In genomic region chr22:39490135-39490798, GRCh38 we compare ENCODE assay signal across 8 cellular contexts. TPM values are rescaled to one million over a fixed set of nuclear protein-coding genes. Genes with fewer than 3 reads are reported as not detected.
A peak's percentile ranks its signal among the peaks of the same experiment; 100 is the strongest.
DNase-seq lines count a peak whose midpoint lies in the region; ATAC-seq and TF ChIP-seq lines count a peak whose summit lies in the region.

No MANE protein-coding gene starts in this region.

- peak; percentile 43; the same call in 1 of the 2 replicates for TF ChIP-seq POLR2A in Raji (IDR thresholded peaks at IDR 0.05; ENCODE audit: insufficient read depth, low read depth, low read length)
- TF ChIP-seq POLR2A in transverse colon (IDR thresholded peaks at IDR 0.05), result no peak

- H3K9ac ChIP-seq in Karpas-422 (ENCODE audit: low read length), result peak overlapping the region; percentile 7; the same call in 1 of the 2 replicates

- H3K27ac Mint-ChIP-seq in activated T-helper 1 cell treated with anti-CD3 and anti-CD28 coated beads, Interleukin-12 subunit alpha, Interleukin-12 subunit beta, Interleukin-2, Interleukin-4 antibody, amounts not matched to agents 30 ng/mL and 10 ng/mL and 1 ng/mL, durations not matched to agents 14 hours and 24 hours and 36 hours, result peak overlapping the region; percentile 76

- TF ChIP-seq CTCF in AG10803 (conservative IDR thresholded peaks at IDR 0.05; ENCODE audit: low read length), result no peak
- no peak for TF ChIP-seq CTCF in fibroblast of villous mesenchyme (IDR thresholded peaks at IDR 0.05; ENCODE audit: insufficient read depth, low read depth, low read length)
- TF ChIP-seq CTCF in osteoblast (IDR thresholded peaks at IDR 0.05; ENCODE audit: extremely low read depth, low read depth, low read length), result no peak
- no peak for TF ChIP-seq CTCF in transverse colon (IDR thresholded peaks at IDR 0.05)

- no peak overlapping the region for H2AFZ ChIP-seq in Karpas-422 (ENCODE audit: low read length)
- H2AFZ ChIP-seq in osteoblast (ENCODE audit: low read length), result peak overlapping the region; percentile 15

- H3K27ac ChIP-seq in Karpas-422 (ENCODE audit: low read length), result peak overlapping the region; percentile 58; the same call in 1 of the 2 replicates
- no peak overlapping the region for H3K27ac ChIP-seq in osteoblast (ENCODE audit: low read depth, low read length)
- no peak overlapping the region for H3K27ac ChIP-seq in transverse colon

- ATAC-seq in GM19395 (IDR thresholded peaks at IDR 0.05; ENCODE audit: unreplicated experiment), result peak; percentile 56

- H3K36me3 Mint-ChIP-seq in activated T-helper 1 cell treated with anti-CD3 and anti-CD28 coated beads, Interleukin-12 subunit alpha, Interleukin-12 subunit beta, Interleukin-2, Interleukin-4 antibody, amounts not matched to agents 30 ng/mL and 10 ng/mL and 1 ng/mL, durations not matched to agents 14 hours and 24 hours and 36 hours (ENCODE audit: low read depth), result no peaks in the 10 kb centered on the region

- H3K4me3 Mint-ChIP-seq in activated T-helper 1 cell treated with anti-CD3 and anti-CD28 coated beads, Interleukin-12 subunit alpha, Interleukin-12 subunit beta, Interleukin-2, Interleukin-4 antibody, amounts not matched to agents 30 ng/mL and 10 ng/mL and 1 ng/mL, durations not matched to agents 14 hours and 24 hours and 36 hours, result no peak overlapping the region

- intact Hi-C loops in activated T-helper 1 cell treated with anti-CD3 and anti-CD28 coated beads, Interleukin-12 subunit alpha, Interleukin-12 subunit beta, Interleukin-2, Interleukin-4 antibody, amounts not matched to agents 30 ng/mL and 10 ng/mL and 1 ng/mL, durations not matched to agents 14 hours and 24 hours and 36 hours (cut with micrococcal nuclease), result loop anchor here (1.0 kb wide), 1 partner anchor 91 kb away; the partner anchor contains the start of gene TAB1
- intact Hi-C loops in transverse colon (cut with DNase I; ENCODE audit: low total_unique reads), result no loop called here

- peaks cover 41% of the 10 kb centered on the region for H3K4me1 ChIP-seq in Karpas-422 (ENCODE audit: low read length)
- peaks cover 16% of the 10 kb centered on the region for H3K4me1 ChIP-seq in osteoblast (ENCODE audit: insufficient read depth, low read length)
- H3K4me1 ChIP-seq in transverse colon, result peaks cover 0 to 11% (median 3%) of the 10 kb centered on the region in 4 donors

- in situ Hi-C loops in transverse colon (cut with MboI; ENCODE audit: low pct_ligation_motif_present in 1 of 4, low pct_unique_long_range_greater_than_20kb in 1 of 4, low sequenced_read_pairs in 3 of 4), result loop anchor here in 1 of 4 donors (5.0 kb wide), 1 partner anchor 42 kb away; the partner anchor contains the start of gene RPS19BP1

- H3K4me3 ChIP-seq in AG10803 (ENCODE audit: low read length) (no peak overlapping the region), Karpas-422 (ENCODE audit: low read length) (no peak overlapping the region), fibroblast of villous mesenchyme (ENCODE audit: low read depth, low read length) (no peak overlapping the region), osteoblast (ENCODE audit: insufficient read depth, low read length) (no peak overlapping the region), transverse colon (no peak overlapping the region)

- peak; percentile 70 for DNase-seq in AG10803 (ENCODE audit: low read depth)
- peak; percentile 94 for DNase-seq in Karpas-422
- peak; percentile 70 for DNase-seq in activated T-helper 1 cell treated with anti-CD3 and anti-CD28 coated beads, Interleukin-12 subunit alpha, Interleukin-12 subunit beta, Interleukin-2, Interleukin-4 antibody, amounts not matched to agents 30 ng/mL and 10 ng/mL and 1 ng/mL, durations not matched to agents 14 hours and 24 hours and 36 hours (ENCODE audit: low spot score)
- peak; percentile 69 for DNase-seq in fibroblast of villous mesenchyme (ENCODE audit: low read depth)
- DNase-seq in osteoblast (ENCODE audit: insufficient read length, low spot score, missing footprints), result peak; percentile 100
- peak; percentile 71 for DNase-seq in transverse colon

- WGBS in transverse colon (ENCODE audit: low coverage in 1 of 2), 2 donors, result 63% methylated on average over 13 of the region's 13 CpGs; no CpG with 5 or more reads in 1 of the 2 donors

- peaks cover 34% of the 10 kb centered on the region; the same call in 1 of the 2 replicates for H4K20me1 ChIP-seq in Karpas-422 (ENCODE audit: insufficient read depth, low read depth, low read length)
- H4K20me1 ChIP-seq in osteoblast (ENCODE audit: insufficient read depth, low read length), result no peaks in the 10 kb centered on the region

- no peaks in the 10 kb centered on the region for H3K9me2 ChIP-seq in Karpas-422 (replicated peaks; ENCODE audit: insufficient read depth, low read length)

- H3K27me3 Mint-ChIP-seq in activated T-helper 1 cell treated with anti-CD3 and anti-CD28 coated beads, Interleukin-12 subunit alpha, Interleukin-12 subunit beta, Interleukin-2, Interleukin-4 antibody, amounts not matched to agents 30 ng/mL and 10 ng/mL and 1 ng/mL, durations not matched to agents 14 hours and 24 hours and 36 hours (ENCODE audit: insufficient read depth), result peaks cover 2% of the 10 kb centered on the region

- H3K4me1 Mint-ChIP-seq in activated T-helper 1 cell treated with anti-CD3 and anti-CD28 coated beads, Interleukin-12 subunit alpha, Interleukin-12 subunit beta, Interleukin-2, Interleukin-4 antibody, amounts not matched to agents 30 ng/mL and 10 ng/mL and 1 ng/mL, durations not matched to agents 14 hours and 24 hours and 36 hours (ENCODE audit: low read depth), result peaks cover 25% of the 10 kb centered on the region

- H3K27me3 ChIP-seq in Karpas-422 (ENCODE audit: low read length) (no peaks in the 10 kb centered on the region), osteoblast (ENCODE audit: insufficient read depth, low read length) (no peaks in the 10 kb centered on the region), transverse colon (no peaks in the 10 kb centered on the region)

- H3K9me3 Mint-ChIP-seq in activated T-helper 1 cell treated with anti-CD3 and anti-CD28 coated beads, Interleukin-12 subunit alpha, Interleukin-12 subunit beta, Interleukin-2, Interleukin-4 antibody, amounts not matched to agents 30 ng/mL and 10 ng/mL and 1 ng/mL, durations not matched to agents 14 hours and 24 hours and 36 hours, result no peaks in the 10 kb centered on the region

- H3K9me3 ChIP-seq in Karpas-422 (ENCODE audit: low read length) (no peaks in the 10 kb centered on the region), osteoblast (ENCODE audit: low read depth, low read length) (no peaks in the 10 kb centered on the region), transverse colon (no peaks in the 10 kb centered on the region)

- peaks cover 20% of the 10 kb centered on the region for H3K36me3 ChIP-seq in Karpas-422 (ENCODE audit: insufficient read depth, low read length)
- no peaks in the 10 kb centered on the region for H3K36me3 ChIP-seq in osteoblast (ENCODE audit: insufficient read depth, low read length)
- no peaks in the 10 kb centered on the region for H3K36me3 ChIP-seq in transverse colon

- H3K79me2 ChIP-seq in Karpas-422 (ENCODE audit: low read length) (peaks cover 10% of the 10 kb centered on the region), osteoblast (ENCODE audit: insufficient read depth, low read length) (no peaks in the 10 kb centered on the region)

- H3K4me2 ChIP-seq in Karpas-422 (ENCODE audit: low read depth, low read length, poor library complexity, severe bottlenecking) (peak overlapping the region; percentile 21), osteoblast (ENCODE audit: insufficient read depth, low read length) (no peak overlapping the region)

- no peak for TF ChIP-seq EP300 in transverse colon (IDR thresholded peaks at IDR 0.05; ENCODE audit: low read depth)

RNA-seq across cellular contexts. Expression of gene MIEF1, which starts 11.8 kb away (rescaled TPM):
- total RNA-seq in Karpas-422 (2014; rRNA removed; shearing (Covaris generic); ENCODE audit: low replicate concordance), result 23.2 and 25.0 TPM in 2 replicates
- total RNA-seq in activated T-helper 1 cell treated with anti-CD3 and anti-CD28 coated beads, Interleukin-12 subunit alpha, Interleukin-12 subunit beta, Interleukin-2, Interleukin-4 antibody, amounts not matched to agents 30 ng/mL and 10 ng/mL and 1 ng/mL, durations not matched to agents 14 hours and 24 hours and 36 hours, result 59.4 and 60.2 TPM in 2 replicates
- 26.1 and 32.8 TPM in 2 replicates for total RNA-seq in fibroblast of villous mesenchyme
- 21.8 and 23.5 TPM in 2 replicates for total RNA-seq in osteoblast
- 10 to 100 TPM; 11.5 to 31.0 (median 25.6) TPM for total RNA-seq in transverse colon

RNA-seq across cellular contexts. Expression of gene ATF4, which starts 30.1 kb away (rescaled TPM):
- total RNA-seq in Karpas-422 (2014; rRNA removed; shearing (Covaris generic); ENCODE audit: low replicate concordance), result 543 and 666 TPM in 2 replicates
- total RNA-seq in activated T-helper 1 cell treated with anti-CD3 and anti-CD28 coated beads, Interleukin-12 subunit alpha, Interleukin-12 subunit beta, Interleukin-2, Interleukin-4 antibody, amounts not matched to agents 30 ng/mL and 10 ng/mL and 1 ng/mL, durations not matched to agents 14 hours and 24 hours and 36 hours, result 387 and 390 TPM in 2 replicates
- total RNA-seq in fibroblast of villous mesenchyme (200 and 379 TPM in 2 replicates), osteoblast (494 and 590 TPM in 2 replicates), transverse colon (100 to 1,000 TPM; 262 to 566 (median 339) TPM)

RNA-seq across cellular contexts. Expression of gene MGAT3, which starts 33.5 kb away (rescaled TPM):
- 34.8 and 52.7 TPM in 2 replicates for total RNA-seq in Karpas-422 (2014; rRNA removed; shearing (Covaris generic); ENCODE audit: low replicate concordance)
- 1.2 TPM in 2 replicates for total RNA-seq in activated T-helper 1 cell treated with anti-CD3 and anti-CD28 coated beads, Interleukin-12 subunit alpha, Interleukin-12 subunit beta, Interleukin-2, Interleukin-4 antibody, amounts not matched to agents 30 ng/mL and 10 ng/mL and 1 ng/mL, durations not matched to agents 14 hours and 24 hours and 36 hours
- total RNA-seq in fibroblast of villous mesenchyme (0.64 and 1.3 TPM in 2 replicates), osteoblast (under 0.01 TPM in 1 of 2 replicates, not detected in the other), transverse colon (10 to 100 TPM in 1 of 4 donors, 1 to 10 TPM in 3; 1.2 to 10.1 (median 5.2) TPM)

RNA-seq across cellular contexts. Expression of gene RPS19BP1, which starts 42.3 kb away (rescaled TPM):
- 91.1 and 198 TPM in 2 replicates for total RNA-seq in Karpas-422 (2014; rRNA removed; shearing (Covaris generic); ENCODE audit: low replicate concordance)
- 98.7 and 101 TPM in 2 replicates for total RNA-seq in activated T-helper 1 cell treated with anti-CD3 and anti-CD28 coated beads, Interleukin-12 subunit alpha, Interleukin-12 subunit beta, Interleukin-2, Interleukin-4 antibody, amounts not matched to agents 30 ng/mL and 10 ng/mL and 1 ng/mL, durations not matched to agents 14 hours and 24 hours and 36 hours
- total RNA-seq in fibroblast of villous mesenchyme, result 44.0 and 57.0 TPM in 2 replicates
- total RNA-seq in osteoblast, result 25.9 and 34.7 TPM in 2 replicates
- 100 to 1,000 TPM in 2 of 4 donors, 10 to 100 TPM in 2; 20.5 to 153 (median 97.8) TPM for total RNA-seq in transverse colon
